1 cellular context compared by ENCODE assay signal in genomic region chr20:64255361-64256281, GRCh38.
TF ChIP-seq lines count a peak whose summit lies in the region.

Gene PCMTD2 (plus strand): TSS chr20:64255748. CDS start chr20:64259966, 4,218 bp downstream.

TF ChIP-seq in Ishikawa, 13 proteins besides CTCF, POLR2A, EP300 and RAD21 (continued from another document):
- TF ChIP-seq REST (IDR thresholded peaks at IDR 0.05; ENCODE audit: low read depth), result no peak
- peak; percentile 55; the same call in 1 of the 2 replicates for TF ChIP-seq ZBTB7A (IDR thresholded peaks at IDR 0.05; ENCODE audit: low read depth)
